9 cellular contexts compared by ENCODE assay signal in the genomic region with DNA sequence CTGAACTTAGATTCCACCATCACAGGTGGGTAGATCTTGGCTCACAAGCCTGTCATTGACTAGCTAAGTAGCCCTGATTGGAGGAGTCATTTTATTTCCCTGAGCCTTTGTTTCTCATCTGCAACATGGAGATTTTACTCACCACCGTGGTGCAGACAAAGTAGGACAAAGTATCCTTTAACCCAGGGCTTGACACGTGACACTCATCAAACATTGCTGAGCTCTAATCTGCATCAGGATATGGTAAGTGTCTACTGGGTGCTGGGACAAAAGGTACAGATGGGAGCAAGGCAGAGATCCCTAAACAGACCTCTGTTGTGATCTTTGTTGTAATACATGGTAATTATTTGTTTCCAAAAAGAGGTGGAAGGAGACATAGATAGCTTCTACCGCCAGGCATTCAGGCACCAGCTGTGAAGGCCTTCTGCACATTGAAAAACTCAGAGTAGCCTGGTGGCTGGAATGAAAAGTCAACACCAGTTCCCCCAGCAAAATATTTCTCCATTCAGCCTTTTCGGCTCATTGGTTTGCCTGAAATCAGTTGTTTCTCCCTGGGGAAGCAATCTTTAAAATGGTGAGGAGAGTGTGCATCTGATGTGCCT. TPM values are rescaled to one million over a fixed set of nuclear protein-coding genes. Genes with fewer than 3 reads are reported as not detected.
A peak's percentile ranks its signal among the peaks of the same experiment; 100 is the strongest.
DNase-seq lines count a peak whose midpoint lies in the region; ATAC-seq and TF ChIP-seq lines count a peak whose summit lies in the region.
"Had no signal": no experiment of that assay in that cellular context is flagged by ENCODE, and none has a peak within 500 bp of the region (broad histone marks: within the 10 kb centered on the region; RNA-seq: fewer than 3 reads in every experiment).

No MANE protein-coding gene starts in this region.

- H3K4me3 Mint-ChIP-seq in activated CD8-positive, alpha-beta memory T cell treated with anti-CD3 and anti-CD28 coated beads, Interleukin-2, amount 10 ng/mL, durations not matched to agents 7 days and 5 days: no peak overlapping the region
- H3K4me3 Mint-ChIP-seq in type B pancreatic cell: no peak overlapping the region

- H3K4me1 ChIP-seq in RWPE2 (ENCODE audit: insufficient read depth, poor library complexity, severe bottlenecking): peaks cover 50% of the 10 kb centered on the region
- H3K4me1 ChIP-seq in hepatocyte (ENCODE audit: insufficient read depth): peaks cover 38% of the 10 kb centered on the region

- no peaks in the 10 kb centered on the region for H3K9me3 Mint-ChIP-seq in activated CD8-positive, alpha-beta memory T cell treated with anti-CD3 and anti-CD28 coated beads, Interleukin-2, amount 10 ng/mL, durations not matched to agents 7 days and 5 days (ENCODE audit: low read depth)
- H3K9me3 Mint-ChIP-seq in type B pancreatic cell: no peaks in the 10 kb centered on the region

- no peak overlapping the region for H2AFZ ChIP-seq in hepatocyte

- no peak overlapping the region for H3K4me2 ChIP-seq in hepatocyte

- no peaks in the 10 kb centered on the region for H3K9me3 ChIP-seq in RWPE2 (ENCODE audit: severe bottlenecking)
- no peaks in the 10 kb centered on the region for H3K9me3 ChIP-seq in hepatocyte (ENCODE audit: low read depth)

- DNase-seq in activated CD8-positive, alpha-beta memory T cell treated with anti-CD3 and anti-CD28 coated beads, Interleukin-2, amount 10 ng/mL, durations not matched to agents 7 days and 5 days: no peak
- no peak for DNase-seq in activated CD8-positive, alpha-beta memory T cell treated with anti-CD3 and anti-CD28 coated beads for 24 hours
- DNase-seq in RWPE2 (ENCODE audit: low spot score) (no peak), hepatocyte (ENCODE audit: low spot score) (peak; percentile 57), type B pancreatic cell (ENCODE audit: extremely low spot score, unreplicated experiment) (no peak)

- peaks cover 40% of the 10 kb centered on the region for H3K4me1 Mint-ChIP-seq in activated CD8-positive, alpha-beta memory T cell treated with anti-CD3 and anti-CD28 coated beads, Interleukin-2, amount 10 ng/mL, durations not matched to agents 7 days and 5 days
- H3K4me1 Mint-ChIP-seq in type B pancreatic cell (ENCODE audit: unreplicated experiment): peaks cover 37% of the 10 kb centered on the region

- H3K27ac Mint-ChIP-seq in activated CD8-positive, alpha-beta memory T cell treated with anti-CD3 and anti-CD28 coated beads, Interleukin-2, amount 10 ng/mL, durations not matched to agents 7 days and 5 days: peak overlapping the region; percentile 18
- H3K27ac Mint-ChIP-seq in type B pancreatic cell: peak overlapping the region; percentile 87

- H3K27me3 ChIP-seq in RWPE2 (ENCODE audit: insufficient read depth, poor library complexity, severe bottlenecking) (no peaks in the 10 kb centered on the region), hepatocyte (no peaks in the 10 kb centered on the region)

- H4K20me1 ChIP-seq in hepatocyte (ENCODE audit: insufficient read depth, poor library complexity, severe bottlenecking): no peaks in the 10 kb centered on the region

- H3K36me3 Mint-ChIP-seq in activated CD8-positive, alpha-beta memory T cell treated with anti-CD3 and anti-CD28 coated beads, Interleukin-2, amount 10 ng/mL, durations not matched to agents 7 days and 5 days: no peaks in the 10 kb centered on the region
- no peaks in the 10 kb centered on the region for H3K36me3 Mint-ChIP-seq in type B pancreatic cell

- no peaks in the 10 kb centered on the region for H3K79me2 ChIP-seq in hepatocyte

- peaks cover 7% of the 10 kb centered on the region for H3K27me3 Mint-ChIP-seq in activated CD8-positive, alpha-beta memory T cell treated with anti-CD3 and anti-CD28 coated beads, Interleukin-2, amount 10 ng/mL, durations not matched to agents 7 days and 5 days
- peaks cover 3% of the 10 kb centered on the region for H3K27me3 Mint-ChIP-seq in type B pancreatic cell

- H3K9me2 ChIP-seq in hepatocyte (replicated peaks; ENCODE audit: insufficient read depth): no peaks in the 10 kb centered on the region

- no peak for ATAC-seq in activated CD8-positive, alpha-beta memory T cell treated with anti-CD3 and anti-CD28 coated beads, Interleukin-2, amount 10 ng/mL, durations not matched to agents 7 days and 5 days
- ATAC-seq in RWPE2 (ENCODE audit: low read depth) (no peak), HG02642 (IDR thresholded peaks at IDR 0.05; ENCODE audit: poor library complexity, unreplicated experiment) (no peak), GM21423 (IDR thresholded peaks at IDR 0.05; ENCODE audit: unreplicated experiment) (no peak), esophagus mucosa (no peak)
- ATAC-seq: sciatic nerve had no signal

- 53% methylated on average over 4 of the region's 4 CpGs for WGBS in hepatocyte (ENCODE audit: low lambda C conversion rate, missing lambda C conversion rate)

- no peaks in the 10 kb centered on the region for H3K36me3 ChIP-seq in RWPE2 (ENCODE audit: low read depth)
- H3K36me3 ChIP-seq in hepatocyte (replicated peaks; ENCODE audit: insufficient read depth, low read depth): no peaks in the 10 kb centered on the region

- H3K27ac ChIP-seq in RWPE2 (ENCODE audit: poor library complexity, severe bottlenecking): peak overlapping the region; percentile 99
- H3K27ac ChIP-seq in hepatocyte: peak overlapping the region; percentile 84

- TF ChIP-seq CTCF in RWPE2 (IDR thresholded peaks at IDR 0.05; ENCODE audit: poor library complexity, severe bottlenecking) (no peak), hepatocyte (IDR thresholded peaks at IDR 0.05; ENCODE audit: poor library complexity) (no peak), type B pancreatic cell (conservative IDR thresholded peaks at IDR 0.05) (peak; percentile 38)

- H3K4me3 ChIP-seq in RWPE2 (ENCODE audit: severe bottlenecking) (no peak overlapping the region), hepatocyte (no peak overlapping the region)

- CTCF ChIA-PET in activated CD8-positive, alpha-beta memory T cell treated with anti-CD3 and anti-CD28 coated beads, Interleukin-2, amount 10 ng/mL, durations not matched to agents 7 days and 5 days (lab: Charles Lee): interaction anchor here (1.4 to 3.3 kb wide), 4 partner anchors 8 to 190 kb away, joined by 3 to 12 read pairs (median 8); no protein-coding TSS in a partner anchor

RNA-seq across cellular contexts. Expression of a gene that starts 18.3 kb away (rescaled TPM):
- 100 to 1,000 TPM; 120 to 168 TPM for total RNA-seq in activated CD8-positive, alpha-beta memory T cell treated with anti-CD3 and anti-CD28 coated beads, Interleukin-2, amount 10 ng/mL, durations not matched to agents 7 days and 5 days
- 55.6 and 56.0 TPM in 2 replicates for total RNA-seq in hepatocyte
- polyA plus RNA-seq in hepatocyte: 36.8 and 55.8 TPM in 2 replicates
- total RNA-seq in type B pancreatic cell (ENCODE audit: low replicate concordance): 35.7 and 38.0 TPM in 2 replicates
- 15.5 TPM for total RNA-seq in esophagus mucosa
